32 cellular contexts compared by ENCODE assay signal in the genomic region with DNA sequence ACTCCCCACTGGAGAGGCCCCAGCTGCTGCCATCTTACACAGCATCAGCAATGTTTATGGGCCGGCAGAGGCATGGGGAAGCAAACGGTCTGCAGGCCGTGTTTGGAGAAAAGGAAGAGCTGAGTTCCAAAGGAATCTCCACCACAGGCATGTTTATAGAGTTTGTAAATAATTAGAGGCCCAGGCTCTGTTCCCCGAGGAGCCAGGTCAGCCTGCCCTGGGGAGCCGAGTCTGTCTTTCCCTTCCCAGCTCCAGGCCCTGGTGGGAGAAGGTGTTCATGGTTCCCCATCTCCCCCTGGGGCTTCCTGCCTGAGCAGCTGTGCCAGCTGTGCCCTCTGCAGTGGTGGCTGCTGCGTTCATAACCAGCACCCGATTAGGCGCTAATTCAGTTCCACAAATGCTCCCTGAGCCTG.
DNase-seq lines count a peak whose midpoint lies in the region; ATAC-seq and TF ChIP-seq lines count a peak whose summit lies in the region.
"Had no signal": no experiment of that assay in that cellular context is flagged by ENCODE, and none has a peak within 500 bp of the region (broad histone marks: within the 10 kb centered on the region; RNA-seq: fewer than 3 reads in every experiment).

No MANE protein-coding gene starts in this region.

- TF ChIP-seq POLR2A in sigmoid colon (IDR thresholded peaks at IDR 0.05): no peak

- H3K36me3 Mint-ChIP-seq in activated T-cell treated with anti-CD3 and anti-CD28 coated beads, Interleukin-2, amount 50 U/mL, for 4 hours (ENCODE audit: insufficient read depth): no peaks in the 10 kb centered on the region
- H3K36me3 Mint-ChIP-seq: activated naive CD8-positive, alpha-beta T cell; CD14-positive monocyte; natural killer cell treated with Interleukin-12 subunit alpha and Interleukin-12 subunit beta and Interleukin-15 and Interleukin-18, amount 100 ng/mL, for 72 hours had no signal

- no peak overlapping the region for H3K4me3 Mint-ChIP-seq in activated T-cell treated with anti-CD3 and anti-CD28 coated beads, Interleukin-2, amount 50 U/mL, for 4 hours
- H3K4me3 Mint-ChIP-seq: activated naive CD8-positive, alpha-beta T cell; CD14-positive monocyte; endodermal cell; natural killer cell treated with Interleukin-12 subunit alpha and Interleukin-12 subunit beta and Interleukin-15 and Interleukin-18, amount 100 ng/mL, for 72 hours; T-helper 1 cell treated with Interleukin-12 subunit alpha and Interleukin-12 subunit beta and Interleukin-4 antibody, amounts not matched to agents 30 μg/mL and 1 μg/mL, for 36 hours had no signal

- no peak overlapping the region for H3K4me3 ChIP-seq in SJCRH30
- no peak overlapping the region for H3K4me3 ChIP-seq in sigmoid colon
- no peak overlapping the region for H3K4me3 ChIP-seq in effector memory CD4-positive, alpha-beta T cell (ENCODE audit: insufficient read depth, low read depth, low read length, poor library complexity, severe bottlenecking)
- H3K4me3 ChIP-seq: cardiac muscle cell, esophagus muscularis mucosa, gastroesophageal sphincter, GM23248, left ventricle myocardium inferior, ovary, upper lobe of right lung had no signal

- H3K9me3 Mint-ChIP-seq in activated T-cell treated with anti-CD3 and anti-CD28 coated beads, Interleukin-2, amount 50 U/mL, for 4 hours: no peaks in the 10 kb centered on the region
- H3K9me3 Mint-ChIP-seq: activated T-helper 2 cell treated with anti-CD3 and anti-CD28 coated beads, Interferon-gamma antibody, Interleukin-2, Interleukin-4, amounts not matched to agents 10 μg/mL and 5 μg/mL and 100 μg/mL, durations not matched to agents 14 hours and 24 hours and 36 hours; CD14-positive monocyte; endodermal cell; natural killer cell treated with Interleukin-12 subunit alpha and Interleukin-12 subunit beta and Interleukin-15 and Interleukin-18, amount 100 ng/mL, for 72 hours; T-helper 1 cell treated with Interleukin-12 subunit alpha and Interleukin-12 subunit beta and Interleukin-4 antibody, amounts not matched to agents 30 μg/mL and 1 μg/mL, for 36 hours had no signal

- H3K36me3 ChIP-seq in SJCRH30 (peaks cover 2% of the 10 kb centered on the region; the same call in 1 of the 2 replicates), sigmoid colon (no peaks in the 10 kb centered on the region)
- no peaks in the 10 kb centered on the region for H3K36me3 ChIP-seq in effector memory CD4-positive, alpha-beta T cell (ENCODE audit: control insufficient read depth, insufficient read depth, low read length)
- H3K36me3 ChIP-seq: cardiac muscle cell, gastroesophageal sphincter, left ventricle myocardium inferior, ovary, upper lobe of right lung had no signal

- no peaks in the 10 kb centered on the region for H3K27me3 Mint-ChIP-seq in activated T-cell treated with anti-CD3 and anti-CD28 coated beads, Interleukin-2, amount 50 U/mL, for 4 hours (ENCODE audit: low read depth)
- H3K27me3 Mint-ChIP-seq: natural killer cell treated with Interleukin-12 subunit alpha and Interleukin-12 subunit beta and Interleukin-15 and Interleukin-18, amount 100 ng/mL, for 72 hours had no signal

- no peak for ATAC-seq in activated T-cell treated with anti-CD3 and anti-CD28 coated beads, Interleukin-2, amount 50 U/mL, for 4 hours
- ATAC-seq: activated CD4-positive, CD25-positive, alpha-beta regulatory T cell treated with anti-CD3 and anti-CD28 coated beads, Interleukin-2, amount 50 U/mL, for 24 hours; gastroesophageal sphincter; natural killer cell treated with Interleukin-12 subunit alpha and Interleukin-12 subunit beta and Interleukin-15 and Interleukin-18, amount 100 ng/mL, for 72 hours; upper lobe of right lung had no signal

- H3K4me1 Mint-ChIP-seq in activated T-cell treated with anti-CD3 and anti-CD28 coated beads, Interleukin-2, amount 50 U/mL, for 4 hours (ENCODE audit: low read depth): no peaks in the 10 kb centered on the region
- H3K4me1 Mint-ChIP-seq: CD14-positive monocyte had no signal

- no peak for TF ChIP-seq CTCF in sigmoid colon (IDR thresholded peaks at IDR 0.05)

- TF ChIP-seq EP300 in sigmoid colon (IDR thresholded peaks at IDR 0.05): no peak

- H3K4me1 ChIP-seq in SJCRH30 (peaks cover 79% of the 10 kb centered on the region), sigmoid colon (peaks cover 0 to 34% (median 22%) of the 10 kb centered on the region in 4 donors)
- no peaks in the 10 kb centered on the region for H3K4me1 ChIP-seq in effector memory CD4-positive, alpha-beta T cell (ENCODE audit: control insufficient read depth, insufficient read depth, low read length, poor library complexity, severe bottlenecking)

- intact Hi-C loops in sigmoid colon (cut with DNase I): no loop called here

- 74 to 76% methylated on average over 8 of the region's 8 CpGs for WGBS in sigmoid colon, 2 donors

- H3K9me3 ChIP-seq in SJCRH30 (replicated peaks) (no peaks in the 10 kb centered on the region), sigmoid colon (no peaks in the 10 kb centered on the region)
- no peaks in the 10 kb centered on the region for H3K9me3 ChIP-seq in effector memory CD4-positive, alpha-beta T cell (ENCODE audit: control insufficient read depth, low read length)
- H3K9me3 ChIP-seq: esophagus muscularis mucosa, gastroesophageal sphincter, left ventricle myocardium inferior, ovary, upper lobe of right lung had no signal

- peak overlapping the region; percentile 84; the same call in 1 of the 2 replicates for H3K27ac ChIP-seq in SJCRH30
- H3K27ac ChIP-seq in sigmoid colon: peak overlapping the region in 3 of 4 donors; percentile 63 to 69 (median 67)
- no peak overlapping the region for H3K27ac ChIP-seq in effector memory CD4-positive, alpha-beta T cell (ENCODE audit: insufficient read depth, low read length, poor library complexity, severe bottlenecking)
- H3K27ac ChIP-seq: cardiac muscle cell, esophagus muscularis mucosa, gastroesophageal sphincter, GM23248, left ventricle myocardium inferior, ovary, upper lobe of right lung had no signal

- peak; percentile 89 for DNase-seq in EH (ENCODE audit: low read depth)
- peak; percentile 44 to 52 for DNase-seq in SJCRH30
- DNase-seq in iris pigment epithelial cell (ENCODE audit: low read depth): peak; percentile 21
- no peak for DNase-seq in sigmoid colon
- DNase-seq in NK-92 (lab: John Stamatoyannopoulos, UW; ENCODE audit: unreplicated experiment): no peak
- DNase-seq in effector memory CD4-positive, alpha-beta T cell: no peak
- DNase-seq in NCI-H2029 treated with DMSO at 0.1 percent for 48 hours (lab: John Stamatoyannopoulos, UW): no peak
- no peak for DNase-seq in activated T-cell treated with anti-CD3 and anti-CD28 coated beads, Interleukin-2, amount 50 U/mL, for 4 hours
- DNase-seq: activated CD4-positive, alpha-beta T cell treated with anti-CD3 and anti-CD28 coated beads, Interleukin-2, amount 50 U/mL, for 48 hours; anterior cingulate cortex; cortex of kidney; DMS79; endodermal cell; GM23248; left ventricle myocardium inferior; midbrain; NCI-H1048; NCI-H187; NCI-H526 treated with DMSO at 0.1 percent for 48 hours; stimulated activated CD4-positive, alpha-beta T cell treated with anti-CD3 and anti-CD28 coated beads, Interleukin-2, amount 100 ng/mL, for 48 hours; substantia nigra; upper lobe of right lung had no signal

- no peaks in the 10 kb centered on the region for H3K27me3 ChIP-seq in SJCRH30
- no peaks in the 10 kb centered on the region for H3K27me3 ChIP-seq in sigmoid colon
- no peaks in the 10 kb centered on the region for H3K27me3 ChIP-seq in effector memory CD4-positive, alpha-beta T cell (replicated peaks; ENCODE audit: control insufficient read depth, insufficient read depth, low read length, poor library complexity, severe bottlenecking)
- H3K27me3 ChIP-seq: cardiac muscle cell, esophagus muscularis mucosa, gastroesophageal sphincter, ovary, upper lobe of right lung had no signal

Comparison
In these comparisons a context has a peak if more than half of its experiments do, and no peak if none do; other contexts are left out.
1. DNase-seq: peak in EH (single experiment), SJCRH30 (2 of 2) and iris pigment epithelial cell (single experiment); none in sigmoid colon (single experiment), NK-92 (single experiment), effector memory CD4-positive, alpha-beta T cell (0 of 3), NCI-H2029 treated with DMSO at 0.1 percent for 48 hours (single experiment) and activated T-cell treated with anti-CD3 and anti-CD28 coated beads, Interleukin-2, amount 50 U/mL, for 4 hours (single experiment).